Comparison of ENCODE assay signal across 1 cellular context in genomic region chr16:11283820-11284248, GRCh38.
TF ChIP-seq lines count a peak whose summit lies in the region.

No MANE protein-coding gene starts in this region.

TF ChIP-seq in HepG2, 621 proteins besides CTCF, POLR2A, EP300 and RAD21 (continued from another document and continues in another):
- TF ChIP-seq ZFAT (CRISPR knock-in tag; conservative IDR thresholded peaks at IDR 0.05) (no peak), BCL6 (CRISPR knock-in tag; IDR thresholded peaks at IDR 0.05) (peak; percentile 29), RBM39 (IDR thresholded peaks at IDR 0.05; ENCODE audit: low read depth, low read length, poor library complexity, severe bottlenecking) (no peak), GTF2F1 (IDR thresholded peaks at IDR 0.05; ENCODE audit: low read length) (no peak), LCORL (IDR thresholded peaks at IDR 0.05) (no peak), LCORL (CRISPR knock-in tag; IDR thresholded peaks at IDR 0.05) (peak; percentile 79), FOXP4 (CRISPR knock-in tag; IDR thresholded peaks at IDR 0.05) (no peak), SIN3A (IDR thresholded peaks at IDR 0.05; ENCODE audit: borderline replicate concordance, low read depth, low read length) (no peak), RFXAP (CRISPR knock-in tag; IDR thresholded peaks at IDR 0.05; ENCODE audit: borderline replicate concordance) (no peak), ETS1 (CRISPR knock-in tag; IDR thresholded peaks at IDR 0.05) (no peak), ZNF460 (CRISPR knock-in tag; IDR thresholded peaks at IDR 0.05; ENCODE audit: borderline replicate concordance) (0 out of 2 replicates have a peak, but pooled peaks have one; percentile 19), ZFP82 (CRISPR knock-in tag; IDR thresholded peaks at IDR 0.05; ENCODE audit: borderline replicate concordance) (no peak), MIER2 (CRISPR knock-in tag; IDR thresholded peaks at IDR 0.05) (peak; percentile 90), CREM (IDR thresholded peaks at IDR 0.05) (no peak), CREM (CRISPR knock-in tag; IDR thresholded peaks at IDR 0.05) (no peak), KIAA2018 (CRISPR knock-in tag; IDR thresholded peaks at IDR 0.05; ENCODE audit: borderline replicate concordance) (no peak), SIN3B (IDR thresholded peaks at IDR 0.05; ENCODE audit: low read length) (no peak), KDM4B (CRISPR knock-in tag; IDR thresholded peaks at IDR 0.05) (peak; percentile 32; the same call in 1 of the 2 replicates), ZNF160 (CRISPR knock-in tag; IDR thresholded peaks at IDR 0.05) (no peak), ZNF674 (CRISPR knock-in tag; IDR thresholded peaks at IDR 0.05; ENCODE audit: low read depth) (no peak), SATB2 (CRISPR knock-in tag; IDR thresholded peaks at IDR 0.05) (no peak), ZNF407 (CRISPR knock-in tag; IDR thresholded peaks at IDR 0.05; ENCODE audit: not compliant biosample characterization) (no peak)
- TF ChIP-seq, protein P1, sequence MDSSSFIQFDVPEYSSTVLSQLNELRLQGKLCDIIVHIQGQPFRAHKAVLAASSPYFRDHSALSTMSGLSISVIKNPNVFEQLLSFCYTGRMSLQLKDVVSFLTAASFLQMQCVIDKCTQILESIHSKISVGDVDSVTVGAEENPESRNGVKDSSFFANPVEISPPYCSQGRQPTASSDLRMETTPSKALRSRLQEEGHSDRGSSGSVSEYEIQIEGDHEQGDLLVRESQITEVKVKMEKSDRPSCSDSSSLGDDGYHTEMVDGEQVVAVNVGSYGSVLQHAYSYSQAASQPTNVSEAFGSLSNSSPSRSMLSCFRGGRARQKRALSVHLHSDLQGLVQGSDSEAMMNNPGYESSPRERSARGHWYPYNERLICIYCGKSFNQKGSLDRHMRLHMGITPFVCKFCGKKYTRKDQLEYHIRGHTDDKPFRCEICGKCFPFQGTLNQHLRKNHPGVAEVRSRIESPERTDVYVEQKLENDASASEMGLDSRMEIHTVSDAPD (CRISPR knock-in tag; IDR thresholded peaks at IDR 0.05): no peak
- TF ChIP-seq, protein P2, sequence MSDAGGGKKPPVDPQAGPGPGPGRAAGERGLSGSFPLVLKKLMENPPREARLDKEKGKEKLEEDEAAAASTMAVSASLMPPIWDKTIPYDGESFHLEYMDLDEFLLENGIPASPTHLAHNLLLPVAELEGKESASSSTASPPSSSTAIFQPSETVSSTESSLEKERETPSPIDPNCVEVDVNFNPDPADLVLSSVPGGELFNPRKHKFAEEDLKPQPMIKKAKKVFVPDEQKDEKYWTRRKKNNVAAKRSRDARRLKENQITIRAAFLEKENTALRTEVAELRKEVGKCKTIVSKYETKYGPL (CRISPR knock-in tag; IDR thresholded peaks at IDR 0.05): no peak
- TF ChIP-seq, protein P3, sequence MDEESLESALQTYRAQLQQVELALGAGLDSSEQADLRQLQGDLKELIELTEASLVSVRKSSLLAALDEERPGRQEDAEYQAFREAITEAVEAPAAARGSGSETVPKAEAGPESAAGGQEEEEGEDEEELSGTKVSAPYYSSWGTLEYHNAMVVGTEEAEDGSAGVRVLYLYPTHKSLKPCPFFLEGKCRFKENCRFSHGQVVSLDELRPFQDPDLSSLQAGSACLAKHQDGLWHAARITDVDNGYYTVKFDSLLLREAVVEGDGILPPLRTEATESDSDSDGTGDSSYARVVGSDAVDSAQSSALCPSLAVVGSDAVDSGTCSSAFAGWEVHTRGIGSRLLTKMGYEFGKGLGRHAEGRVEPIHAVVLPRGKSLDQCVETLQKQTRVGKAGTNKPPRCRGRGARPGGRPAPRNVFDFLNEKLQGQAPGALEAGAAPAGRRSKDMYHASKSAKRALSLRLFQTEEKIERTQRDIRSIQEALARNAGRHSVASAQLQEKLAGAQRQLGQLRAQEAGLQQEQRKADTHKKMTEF (CRISPR knock-in tag; IDR thresholded peaks at IDR 0.05): peak; percentile 69; the same call in 1 of the 2 replicates
